Comparison of ENCODE assay signal across 1 cellular context in the genomic region with DNA sequence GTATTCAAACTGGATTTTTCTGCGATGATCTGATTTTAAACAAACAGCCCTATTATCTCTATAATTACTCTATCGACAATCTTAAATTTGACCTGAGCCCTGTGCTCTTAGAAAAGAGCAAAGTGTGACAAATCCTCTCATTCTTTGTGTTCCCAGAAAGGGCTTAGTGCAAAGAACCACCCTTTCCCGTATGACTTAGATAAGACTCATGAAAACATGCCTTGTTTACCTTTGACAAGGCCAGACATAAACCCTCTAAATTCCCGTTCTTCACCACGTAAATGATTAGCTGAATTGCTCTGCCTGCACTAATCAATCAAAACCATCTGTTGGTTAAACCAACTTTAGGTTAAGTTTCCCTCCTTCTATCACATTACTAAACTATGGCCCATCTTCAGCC.
TF ChIP-seq lines count a peak whose summit lies in the region.

No MANE protein-coding gene starts in this region.

TF ChIP-seq in HepG2, 621 proteins besides CTCF, POLR2A, EP300 and RAD21 (continued from another document and continues in another):
- TF ChIP-seq ZNF225 (CRISPR knock-in tag; IDR thresholded peaks at IDR 0.05) (no peak), HMG20A (CRISPR knock-in tag; IDR thresholded peaks at IDR 0.05; ENCODE audit: borderline replicate concordance) (peak; percentile 34; the same call in 1 of the 2 replicates), CBX1 (IDR thresholded peaks at IDR 0.05; ENCODE audit: low read depth) (no peak), MBD4 (IDR thresholded peaks at IDR 0.05; ENCODE audit: borderline replicate concordance, low read length) (no peak), ZNF629 (CRISPR knock-in tag; conservative IDR thresholded peaks at IDR 0.05) (no peak), ZNF510 (CRISPR knock-in tag; IDR thresholded peaks at IDR 0.05; ENCODE audit: low read depth) (no peak), SMC3 (IDR thresholded peaks at IDR 0.05; ENCODE audit: low read length) (no peak), ZNF160 (CRISPR knock-in tag; IDR thresholded peaks at IDR 0.05) (no peak), ZSCAN29 (CRISPR knock-in tag; conservative IDR thresholded peaks at IDR 0.05) (no peak), KLF6 (CRISPR knock-in tag; IDR thresholded peaks at IDR 0.05) (no peak), HBP1 (CRISPR knock-in tag; IDR thresholded peaks at IDR 0.05; ENCODE audit: low read depth) (no peak), MAZ (IDR thresholded peaks at IDR 0.05; ENCODE audit: borderline replicate concordance, low read depth, low read length) (no peak), MAZ (CRISPR knock-in tag; IDR thresholded peaks at IDR 0.05; ENCODE audit: low read depth) (no peak), FOSL2 (CRISPR knock-in tag; IDR thresholded peaks at IDR 0.05) (peak; percentile 26; the same call in 1 of the 2 replicates), ZNF580 (CRISPR knock-in tag; IDR thresholded peaks at IDR 0.05; ENCODE audit: borderline replicate concordance, low read depth) (no peak), TBX2 (CRISPR knock-in tag; IDR thresholded peaks at IDR 0.05; ENCODE audit: borderline replicate concordance) (0 out of 2 replicates have a peak, but pooled peaks have one; percentile 25), ZNF33A (CRISPR knock-in tag; IDR thresholded peaks at IDR 0.05; ENCODE audit: borderline replicate concordance) (no peak), GATAD2A (CRISPR knock-in tag; IDR thresholded peaks at IDR 0.05) (peak; percentile 39; the same call in 1 of the 2 replicates), HNF4G (IDR thresholded peaks at IDR 0.05; ENCODE audit: borderline replicate concordance, low read depth, low read length) (no peak), HNF4G (CRISPR knock-in tag; IDR thresholded peaks at IDR 0.05; ENCODE audit: borderline replicate concordance, low read depth) (no peak), ZFP36 (IDR thresholded peaks at IDR 0.05; ENCODE audit: borderline replicate concordance, low read depth, low read length, partially characterized antibody) (no peak), NCOA5 (CRISPR knock-in tag; IDR thresholded peaks at IDR 0.05) (no peak), ZNF883 (CRISPR knock-in tag; IDR thresholded peaks at IDR 0.05; ENCODE audit: not compliant biosample characterization) (no peak), HHEX (CRISPR knock-in tag; IDR thresholded peaks at IDR 0.05) (0 out of 2 replicates have a peak, but pooled peaks have one; percentile 22), ESRRA (CRISPR knock-in tag; IDR thresholded peaks at IDR 0.05; ENCODE audit: low read depth) (no peak), ATF7 (IDR thresholded peaks at IDR 0.05) (no peak), ATF7 (CRISPR knock-in tag; IDR thresholded peaks at IDR 0.05) (no peak), FOXP1 (IDR thresholded peaks at IDR 0.05) (no peak), FOXP1 (CRISPR knock-in tag; IDR thresholded peaks at IDR 0.05) (0 out of 2 replicates have a peak, but pooled peaks have one; percentile 21), THRA (CRISPR knock-in tag; IDR thresholded peaks at IDR 0.05; ENCODE audit: borderline replicate concordance) (peak; percentile 49; the same call in 1 of the 2 replicates), AGO1 (IDR thresholded peaks at IDR 0.05; ENCODE audit: low read depth, low read length, poor library complexity, severe bottlenecking) (no peak), ZNF670 (CRISPR knock-in tag; IDR thresholded peaks at IDR 0.05; ENCODE audit: borderline replicate concordance) (no peak), ZBTB20 (CRISPR knock-in tag; IDR thresholded peaks at IDR 0.05; ENCODE audit: borderline replicate concordance, low read depth) (no peak)
- TF ChIP-seq, protein P1, sequence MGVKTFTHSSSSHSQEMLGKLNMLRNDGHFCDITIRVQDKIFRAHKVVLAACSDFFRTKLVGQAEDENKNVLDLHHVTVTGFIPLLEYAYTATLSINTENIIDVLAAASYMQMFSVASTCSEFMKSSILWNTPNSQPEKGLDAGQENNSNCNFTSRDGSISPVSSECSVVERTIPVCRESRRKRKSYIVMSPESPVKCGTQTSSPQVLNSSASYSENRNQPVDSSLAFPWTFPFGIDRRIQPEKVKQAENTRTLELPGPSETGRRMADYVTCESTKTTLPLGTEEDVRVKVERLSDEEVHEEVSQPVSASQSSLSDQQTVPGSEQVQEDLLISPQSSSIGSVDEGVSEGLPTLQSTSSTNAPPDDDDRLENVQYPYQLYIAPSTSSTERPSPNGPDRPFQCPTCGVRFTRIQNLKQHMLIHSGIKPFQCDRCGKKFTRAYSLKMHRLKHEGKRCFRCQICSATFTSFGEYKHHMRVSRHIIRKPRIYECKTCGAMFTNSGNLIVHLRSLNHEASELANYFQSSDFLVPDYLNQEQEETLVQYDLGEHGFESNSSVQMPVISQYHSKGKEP (CRISPR knock-in tag; IDR thresholded peaks at IDR 0.05): no peak
- TF ChIP-seq, protein P2, sequence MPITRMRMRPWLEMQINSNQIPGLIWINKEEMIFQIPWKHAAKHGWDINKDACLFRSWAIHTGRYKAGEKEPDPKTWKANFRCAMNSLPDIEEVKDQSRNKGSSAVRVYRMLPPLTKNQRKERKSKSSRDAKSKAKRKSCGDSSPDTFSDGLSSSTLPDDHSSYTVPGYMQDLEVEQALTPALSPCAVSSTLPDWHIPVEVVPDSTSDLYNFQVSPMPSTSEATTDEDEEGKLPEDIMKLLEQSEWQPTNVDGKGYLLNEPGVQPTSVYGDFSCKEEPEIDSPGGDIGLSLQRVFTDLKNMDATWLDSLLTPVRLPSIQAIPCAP (CRISPR knock-in tag; IDR thresholded peaks at IDR 0.05; ENCODE audit: low read depth): no peak
- TF ChIP-seq, protein P3, sequence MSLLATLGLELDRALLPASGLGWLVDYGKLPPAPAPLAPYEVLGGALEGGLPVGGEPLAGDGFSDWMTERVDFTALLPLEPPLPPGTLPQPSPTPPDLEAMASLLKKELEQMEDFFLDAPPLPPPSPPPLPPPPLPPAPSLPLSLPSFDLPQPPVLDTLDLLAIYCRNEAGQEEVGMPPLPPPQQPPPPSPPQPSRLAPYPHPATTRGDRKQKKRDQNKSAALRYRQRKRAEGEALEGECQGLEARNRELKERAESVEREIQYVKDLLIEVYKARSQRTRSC (CRISPR knock-in tag; IDR thresholded peaks at IDR 0.05; ENCODE audit: low read depth): no peak
- TF ChIP-seq, protein P4, sequence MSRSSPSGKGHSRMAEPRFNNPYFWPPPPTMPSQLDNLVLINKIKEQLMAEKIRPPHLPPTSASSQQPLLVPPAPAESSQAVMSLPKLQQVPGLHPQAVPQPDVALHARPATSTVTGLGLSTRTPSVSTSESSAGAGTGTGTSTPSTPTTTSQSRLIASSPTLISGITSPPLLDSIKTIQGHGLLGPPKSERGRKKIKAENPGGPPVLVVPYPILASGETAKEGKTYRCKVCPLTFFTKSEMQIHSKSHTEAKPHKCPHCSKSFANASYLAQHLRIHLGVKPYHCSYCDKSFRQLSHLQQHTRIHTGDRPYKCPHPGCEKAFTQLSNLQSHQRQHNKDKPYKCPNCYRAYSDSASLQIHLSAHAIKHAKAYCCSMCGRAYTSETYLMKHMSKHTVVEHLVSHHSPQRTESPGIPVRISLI (CRISPR knock-in tag; IDR thresholded peaks at IDR 0.05; ENCODE audit: borderline replicate concordance): no peak
- TF ChIP-seq, protein P5, sequence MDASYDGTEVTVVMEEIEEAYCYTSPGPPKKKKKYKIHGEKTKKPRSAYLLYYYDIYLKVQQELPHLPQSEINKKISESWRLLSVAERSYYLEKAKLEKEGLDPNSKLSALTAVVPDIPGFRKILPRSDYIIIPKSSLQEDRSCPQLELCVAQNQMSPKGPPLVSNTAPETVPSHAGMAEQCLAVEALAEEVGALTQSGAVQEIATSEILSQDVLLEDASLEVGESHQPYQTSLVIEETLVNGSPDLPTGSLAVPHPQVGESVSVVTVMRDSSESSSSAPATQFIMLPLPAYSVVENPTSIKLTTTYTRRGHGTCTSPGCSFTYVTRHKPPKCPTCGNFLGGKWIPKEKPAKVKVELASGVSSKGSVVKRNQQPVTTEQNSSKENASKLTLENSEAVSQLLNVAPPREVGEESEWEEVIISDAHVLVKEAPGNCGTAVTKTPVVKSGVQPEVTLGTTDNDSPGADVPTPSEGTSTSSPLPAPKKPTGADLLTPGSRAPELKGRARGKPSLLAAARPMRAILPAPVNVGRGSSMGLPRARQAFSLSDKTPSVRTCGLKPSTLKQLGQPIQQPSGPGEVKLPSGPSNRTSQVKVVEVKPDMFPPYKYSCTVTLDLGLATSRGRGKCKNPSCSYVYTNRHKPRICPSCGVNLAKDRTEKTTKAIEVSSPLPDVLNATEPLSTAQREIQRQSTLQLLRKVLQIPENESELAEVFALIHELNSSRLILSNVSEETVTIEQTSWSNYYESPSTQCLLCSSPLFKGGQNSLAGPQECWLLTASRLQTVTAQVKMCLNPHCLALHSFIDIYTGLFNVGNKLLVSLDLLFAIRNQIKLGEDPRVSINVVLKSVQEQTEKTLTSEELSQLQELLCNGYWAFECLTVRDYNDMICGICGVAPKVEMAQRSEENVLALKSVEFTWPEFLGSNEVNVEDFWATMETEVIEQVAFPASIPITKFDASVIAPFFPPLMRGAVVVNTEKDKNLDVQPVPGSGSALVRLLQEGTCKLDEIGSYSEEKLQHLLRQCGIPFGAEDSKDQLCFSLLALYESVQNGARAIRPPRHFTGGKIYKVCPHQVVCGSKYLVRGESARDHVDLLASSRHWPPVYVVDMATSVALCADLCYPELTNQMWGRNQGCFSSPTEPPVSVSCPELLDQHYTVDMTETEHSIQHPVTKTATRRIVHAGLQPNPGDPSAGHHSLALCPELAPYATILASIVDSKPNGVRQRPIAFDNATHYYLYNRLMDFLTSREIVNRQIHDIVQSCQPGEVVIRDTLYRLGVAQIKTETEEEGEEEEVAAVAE (CRISPR knock-in tag; IDR thresholded peaks at IDR 0.05; ENCODE audit: borderline replicate concordance): no peak
- TF ChIP-seq, protein P6, sequence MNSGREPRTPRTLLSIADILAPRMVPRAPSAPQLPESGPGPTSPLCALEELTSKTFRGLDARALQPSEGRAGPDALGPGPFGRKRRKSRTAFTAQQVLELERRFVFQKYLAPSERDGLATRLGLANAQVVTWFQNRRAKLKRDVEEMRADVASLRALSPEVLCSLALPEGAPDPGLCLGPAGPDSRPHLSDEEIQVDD (CRISPR knock-in tag; IDR thresholded peaks at IDR 0.05; ENCODE audit: borderline replicate concordance): no peak
- TF ChIP-seq, protein P7, sequence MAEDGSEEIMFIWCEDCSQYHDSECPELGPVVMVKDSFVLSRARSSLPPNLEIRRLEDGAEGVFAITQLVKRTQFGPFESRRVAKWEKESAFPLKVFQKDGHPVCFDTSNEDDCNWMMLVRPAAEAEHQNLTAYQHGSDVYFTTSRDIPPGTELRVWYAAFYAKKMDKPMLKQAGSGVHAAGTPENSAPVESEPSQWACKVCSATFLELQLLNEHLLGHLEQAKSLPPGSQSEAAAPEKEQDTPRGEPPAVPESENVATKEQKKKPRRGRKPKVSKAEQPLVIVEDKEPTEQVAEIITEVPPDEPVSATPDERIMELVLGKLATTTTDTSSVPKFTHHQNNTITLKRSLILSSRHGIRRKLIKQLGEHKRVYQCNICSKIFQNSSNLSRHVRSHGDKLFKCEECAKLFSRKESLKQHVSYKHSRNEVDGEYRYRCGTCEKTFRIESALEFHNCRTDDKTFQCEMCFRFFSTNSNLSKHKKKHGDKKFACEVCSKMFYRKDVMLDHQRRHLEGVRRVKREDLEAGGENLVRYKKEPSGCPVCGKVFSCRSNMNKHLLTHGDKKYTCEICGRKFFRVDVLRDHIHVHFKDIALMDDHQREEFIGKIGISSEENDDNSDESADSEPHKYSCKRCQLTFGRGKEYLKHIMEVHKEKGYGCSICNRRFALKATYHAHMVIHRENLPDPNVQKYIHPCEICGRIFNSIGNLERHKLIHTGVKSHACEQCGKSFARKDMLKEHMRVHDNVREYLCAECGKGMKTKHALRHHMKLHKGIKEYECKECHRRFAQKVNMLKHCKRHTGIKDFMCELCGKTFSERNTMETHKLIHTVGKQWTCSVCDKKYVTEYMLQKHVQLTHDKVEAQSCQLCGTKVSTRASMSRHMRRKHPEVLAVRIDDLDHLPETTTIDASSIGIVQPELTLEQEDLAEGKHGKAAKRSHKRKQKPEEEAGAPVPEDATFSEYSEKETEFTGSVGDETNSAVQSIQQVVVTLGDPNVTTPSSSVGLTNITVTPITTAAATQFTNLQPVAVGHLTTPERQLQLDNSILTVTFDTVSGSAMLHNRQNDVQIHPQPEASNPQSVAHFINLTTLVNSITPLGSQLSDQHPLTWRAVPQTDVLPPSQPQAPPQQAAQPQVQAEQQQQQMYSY (CRISPR knock-in tag; IDR thresholded peaks at IDR 0.05): no peak
- TF ChIP-seq, protein P8, sequence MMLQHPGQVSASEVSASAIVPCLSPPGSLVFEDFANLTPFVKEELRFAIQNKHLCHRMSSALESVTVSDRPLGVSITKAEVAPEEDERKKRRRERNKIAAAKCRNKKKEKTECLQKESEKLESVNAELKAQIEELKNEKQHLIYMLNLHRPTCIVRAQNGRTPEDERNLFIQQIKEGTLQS (CRISPR knock-in tag; IDR thresholded peaks at IDR 0.05): no peak
- TF ChIP-seq, protein P9, sequence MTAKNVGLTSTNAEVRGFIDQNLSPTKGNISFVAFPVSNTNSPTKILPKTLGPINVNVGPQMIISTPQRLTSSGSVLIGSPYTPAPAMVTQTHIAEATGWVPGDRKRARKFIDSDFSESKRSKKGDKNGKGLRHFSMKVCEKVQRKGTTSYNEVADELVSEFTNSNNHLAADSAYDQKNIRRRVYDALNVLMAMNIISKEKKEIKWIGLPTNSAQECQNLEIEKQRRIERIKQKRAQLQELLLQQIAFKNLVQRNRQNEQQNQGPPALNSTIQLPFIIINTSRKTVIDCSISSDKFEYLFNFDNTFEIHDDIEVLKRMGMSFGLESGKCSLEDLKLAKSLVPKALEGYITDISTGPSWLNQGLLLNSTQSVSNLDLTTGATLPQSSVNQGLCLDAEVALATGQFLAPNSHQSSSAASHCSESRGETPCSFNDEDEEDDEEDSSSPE (CRISPR knock-in tag; IDR thresholded peaks at IDR 0.05): no peak
